ENCODE assay signal across 26 cellular contexts in genomic region chr17:33976816-33977215, GRCh38.
"Had no signal": no experiment of that assay in that cellular context is flagged by ENCODE, and none has a peak within 500 bp of the region (broad histone marks: within the 10 kb centered on the region; RNA-seq: fewer than 3 reads in every experiment).

No MANE protein-coding gene starts in this region.

- H3K9me3 ChIP-seq: left lung, ovary, psoas muscle, tibial nerve, uterus had no signal

- H3K4me3 Mint-ChIP-seq: activated CD4-positive, alpha-beta T cell treated with anti-CD3 and anti-CD28 coated beads for 36 hours; activated naive CD4-positive, alpha-beta T cell treated with anti-CD3 and anti-CD28 coated beads, Interleukin-2, amount 10 ng/mL, durations not matched to agents 7 days and 5 days; activated naive CD8-positive, alpha-beta T cell treated with anti-CD3 and anti-CD28 coated beads, Interleukin-2, amount 50 U/mL, for 24 hours; activated T-cell treated with anti-CD3 and anti-CD28 coated beads, Interleukin-2, amount 50 U/mL, for 24 hours; neural crest cell; WTC11 had no signal

- H3K36me3 Mint-ChIP-seq: activated naive CD4-positive, alpha-beta T cell treated with anti-CD3 and anti-CD28 coated beads, Interleukin-2, amount 10 ng/mL, durations not matched to agents 7 days and 5 days; naive B cell; WTC11 had no signal

- H3K4me1 Mint-ChIP-seq: activated CD4-positive, alpha-beta T cell treated with anti-CD3 and anti-CD28 coated beads for 36 hours; activated naive CD4-positive, alpha-beta T cell treated with anti-CD3 and anti-CD28 coated beads, Interleukin-2, amount 10 ng/mL, durations not matched to agents 7 days and 5 days; activated naive CD8-positive, alpha-beta T cell treated with anti-CD3 and anti-CD28 coated beads, Interleukin-2, amount 50 U/mL, for 24 hours; naive B cell; neural crest cell had no signal

- DNase-seq: activated CD4-positive, alpha-beta T cell treated with anti-CD3 and anti-CD28 coated beads for 36 hours; activated CD4-positive, alpha-beta T cell treated with anti-CD3 and anti-CD28 coated beads, Interleukin-2, amount 50 U/mL, for 48 hours; activated naive CD4-positive, alpha-beta T cell treated with anti-CD3 and anti-CD28 coated beads, Interleukin-2, amount 10 ng/mL, durations not matched to agents 7 days and 5 days; activated naive CD8-positive, alpha-beta T cell treated with anti-CD3 and anti-CD28 coated beads, Interleukin-2, amount 50 U/mL, for 24 hours; activated T-cell treated with anti-CD3 and anti-CD28 coated beads, Interleukin-2, amount 50 U/mL, for 24 hours; anterior cingulate cortex; brain microvascular endothelial cell; central memory CD4-positive, alpha-beta T cell; dorsolateral prefrontal cortex; foreskin keratinocyte; hypothalamus; left lung; mammary epithelial cell; naive B cell; ovary; psoas muscle; right cardiac atrium; stimulated activated naive CD8-positive, alpha-beta T cell treated with anti-CD3 and anti-CD28 coated beads, Interleukin-15, Interleukin-2, amounts not matched to agents 100 U/mL and 50 U/mL, for 24 hours; uterus had no signal

- H3K36me3 ChIP-seq: brain microvascular endothelial cell, left lung, ovary, tibial nerve, uterus had no signal

- FAIRE-seq: colon, keratinocyte, TTC549 had no signal

- H3K4me3 ChIP-seq: dorsolateral prefrontal cortex, left lung, ovary, psoas muscle, skin epidermis, tibial nerve, uterus had no signal

- H3K4me1 ChIP-seq: foreskin keratinocyte, left lung, psoas muscle, tibial nerve, uterus had no signal

- H3K9me3 Mint-ChIP-seq: activated naive CD8-positive, alpha-beta T cell treated with anti-CD3 and anti-CD28 coated beads, Interleukin-2, amount 50 U/mL, for 24 hours; activated T-cell treated with anti-CD3 and anti-CD28 coated beads, Interleukin-2, amount 50 U/mL, for 24 hours; neural crest cell had no signal

- H3K27me3 ChIP-seq: brain microvascular endothelial cell, foreskin keratinocyte, left lung, ovary, tibial nerve, uterus had no signal

- H3K27ac Mint-ChIP-seq: activated CD4-positive, alpha-beta T cell treated with anti-CD3 and anti-CD28 coated beads for 36 hours; activated naive CD4-positive, alpha-beta T cell treated with anti-CD3 and anti-CD28 coated beads, Interleukin-2, amount 10 ng/mL, durations not matched to agents 7 days and 5 days; activated naive CD8-positive, alpha-beta T cell treated with anti-CD3 and anti-CD28 coated beads, Interleukin-2, amount 50 U/mL, for 24 hours; activated T-cell treated with anti-CD3 and anti-CD28 coated beads, Interleukin-2, amount 50 U/mL, for 24 hours; naive B cell; WTC11 had no signal

- ATAC-seq: activated CD4-positive, alpha-beta T cell treated with anti-CD3 and anti-CD28 coated beads for 36 hours; activated naive CD8-positive, alpha-beta T cell treated with anti-CD3 and anti-CD28 coated beads, Interleukin-2, amount 50 U/mL, for 24 hours; foreskin keratinocyte; left lung; right cardiac atrium; stimulated activated naive CD8-positive, alpha-beta T cell treated with anti-CD3 and anti-CD28 coated beads, Interleukin-15, Interleukin-2, amounts not matched to agents 100 U/mL and 50 U/mL, for 24 hours; WTC11 had no signal

- H3K27ac ChIP-seq: brain microvascular endothelial cell, dorsolateral prefrontal cortex, foreskin keratinocyte, left lung, ovary, psoas muscle, skin epidermis, tibial nerve, uterus had no signal
